Comparison of ENCODE assay signal across 9 cellular contexts in genomic region chr3:39291903-39292329, GRCh38. TPM values are rescaled to one million over a fixed set of nuclear protein-coding genes. Genes with fewer than 3 reads are reported as not detected.
DNase-seq lines count a peak whose midpoint lies in the region; TF ChIP-seq lines count a peak whose summit lies in the region.
"Had no signal": no experiment of that assay in that cellular context is flagged by ENCODE, and none has a peak within 500 bp of the region (broad histone marks: within the 10 kb centered on the region; RNA-seq: fewer than 3 reads in every experiment).

No MANE protein-coding gene starts in this region.

- peak; percentile 82 to 93 for TF ChIP-seq RAD21 in liver (IDR thresholded peaks at IDR 0.05)

- H3K9me3 ChIP-seq in colonic mucosa, result no peaks in the 10 kb centered on the region
- no peaks in the 10 kb centered on the region for H3K9me3 ChIP-seq in liver (ENCODE audit: control insufficient read depth in 4 of 4, low read length in 3 of 4)

- peaks cover 62% of the 10 kb centered on the region for H3K4me1 Mint-ChIP-seq in activated CD4-positive, alpha-beta T cell treated with anti-CD3 and anti-CD28 coated beads, Interleukin-2, amount 10 ng/mL, durations not matched to agents 7 days and 5 days

- peaks cover 2% of the 10 kb centered on the region for H3K9me3 Mint-ChIP-seq in activated CD4-positive, alpha-beta T cell treated with anti-CD3 and anti-CD28 coated beads, Interleukin-2, amount 10 ng/mL, durations not matched to agents 7 days and 5 days

- H3K27ac ChIP-seq in colonic mucosa, result no peak overlapping the region
- H3K27ac ChIP-seq in liver (ENCODE audit: low read depth in 1 of 2, low read length in 2 of 2), result peak overlapping the region; percentile 59 to 77

- CTCF ChIA-PET in activated CD4-positive, alpha-beta T cell treated with anti-CD3 and anti-CD28 coated beads, Interleukin-2, amount 10 ng/mL, durations not matched to agents 7 days and 5 days (lab: Charles Lee), result interaction anchor here (0.7 to 10.0 kb wide), 44 partner anchors 9 to 243 kb away, joined by 3 to 275 read pairs (median 4); partner anchors contain the start of genes CX3CR1, GORASP1, TTC21A and XIRP1

- H3K4me3 Mint-ChIP-seq in activated CD4-positive, alpha-beta T cell treated with anti-CD3 and anti-CD28 coated beads, Interleukin-2, amount 10 ng/mL, durations not matched to agents 7 days and 5 days, result no peak overlapping the region

- no peak overlapping the region for H3K9ac ChIP-seq in colonic mucosa (ENCODE audit: low read depth in 2 of 2, low read length in 2 of 2)
- H3K9ac ChIP-seq in liver (ENCODE audit: low read depth in 1 of 2, low read length in 2 of 2), result no peak overlapping the region

- H3K4me3 ChIP-seq in colonic mucosa, result no peak overlapping the region
- no peak overlapping the region for H3K4me3 ChIP-seq in liver (ENCODE audit: low read depth in 1 of 3, low read length in 3 of 3)

- 15% methylated on average over 5 of the region's 5 CpGs for WGBS in liver

- intact Hi-C loops in colonic mucosa (cut with DNase I), result loop anchor here (2.0 to 5.0 kb wide), 2 partner anchors 85 to 190 kb away; no protein-coding TSS in a partner anchor

- H3K27me3 ChIP-seq in colonic mucosa (no peaks in the 10 kb centered on the region), liver (ENCODE audit: control insufficient read depth in 4 of 4, insufficient read depth in 4 of 4, low read length in 3 of 4) (no peaks in the 10 kb centered on the region)

- H3K4me1 ChIP-seq in colonic mucosa (no peaks in the 10 kb centered on the region), liver (ENCODE audit: control insufficient read depth in 4 of 4, insufficient read depth in 4 of 4, low read length in 3 of 4) (peaks cover 11 to 48% (median 35%) of the 10 kb centered on the region in 4 donors)

- peak; percentile 48 for DNase-seq in NCI-H2196 (lab: John Stamatoyannopoulos, UW; ENCODE audit: unreplicated experiment)
- DNase-seq in NCI-H2196 treated with DMSO at 0.1 percent for 48 hours (lab: John Stamatoyannopoulos, UW; ENCODE audit: unreplicated experiment), result no peak
- peak; percentile 6 for DNase-seq in NCI-H446 treated with DMSO at 0.1 percent for 48 hours (lab: John Stamatoyannopoulos, UW)
- peak; percentile 79 for DNase-seq in activated CD4-positive, alpha-beta T cell treated with anti-CD3 and anti-CD28 coated beads, Interleukin-2, amount 10 ng/mL, durations not matched to agents 7 days and 5 days
- DNase-seq in colonic mucosa, result peak; percentile 85
- DNase-seq in stimulated activated CD8-positive, alpha-beta memory T cell treated with anti-CD3 and anti-CD28 coated beads, Interleukin-12 subunit alpha, Interleukin-12 subunit beta, amount 100 ng/mL, for 1 hour (ENCODE audit: low read depth), result peak; percentile 71
- DNase-seq in DMS153 (lab: John Stamatoyannopoulos, UW), result no peak

- H3K36me3 ChIP-seq in colonic mucosa (no peaks in the 10 kb centered on the region), liver (ENCODE audit: control insufficient read depth in 4 of 4, insufficient read depth in 3 of 4, low read depth in 1 of 4, low read length in 3 of 4) (no peaks in the 10 kb centered on the region)

- no peaks in the 10 kb centered on the region for H3K36me3 Mint-ChIP-seq in activated CD4-positive, alpha-beta T cell treated with anti-CD3 and anti-CD28 coated beads, Interleukin-2, amount 10 ng/mL, durations not matched to agents 7 days and 5 days (ENCODE audit: low read depth)

- H3K27me3 Mint-ChIP-seq in activated CD4-positive, alpha-beta T cell treated with anti-CD3 and anti-CD28 coated beads, Interleukin-2, amount 10 ng/mL, durations not matched to agents 7 days and 5 days, result no peaks in the 10 kb centered on the region

- TF ChIP-seq CTCF in colonic mucosa (IDR thresholded peaks at IDR 0.05) (peak; percentile 98), liver (IDR thresholded peaks at IDR 0.05; ENCODE audit: low read depth, low read length, missing input control) (peak; percentile 88)

- H3K27ac Mint-ChIP-seq in activated CD4-positive, alpha-beta T cell treated with anti-CD3 and anti-CD28 coated beads, Interleukin-2, amount 10 ng/mL, durations not matched to agents 7 days and 5 days, result peak overlapping the region; percentile 20

- POLR2A ChIA-PET in activated CD4-positive, alpha-beta T cell treated with anti-CD3 and anti-CD28 coated beads, Interleukin-2, amount 10 ng/mL, durations not matched to agents 7 days and 5 days (lab: Charles Lee), result interaction anchor here (1.0 kb wide), 1 partner anchor 86 kb away, joined by 5 read pairs; no protein-coding TSS in a partner anchor

TF ChIP-seq in liver, 16 proteins besides CTCF, POLR2A, EP300 and RAD21:
- peak; percentile 28 for TF ChIP-seq FOXA2 (IDR thresholded peaks at IDR 0.05)
- no peak for TF ChIP-seq MAX (IDR thresholded peaks at IDR 0.05)
- TF ChIP-seq HNF4G (IDR thresholded peaks at IDR 0.05), result no peak
- TF ChIP-seq HNF4A (conservative IDR thresholded peaks at IDR 0.05), result peak; percentile 54 to 56
- TF ChIP-seq SP1 (IDR thresholded peaks at IDR 0.05), result peak; percentile 53
- no peak for TF ChIP-seq TAF1 (conservative IDR thresholded peaks at IDR 0.05)
- no peak for TF ChIP-seq JUND (IDR thresholded peaks at IDR 0.05)
- TF ChIP-seq, protein P1, sequence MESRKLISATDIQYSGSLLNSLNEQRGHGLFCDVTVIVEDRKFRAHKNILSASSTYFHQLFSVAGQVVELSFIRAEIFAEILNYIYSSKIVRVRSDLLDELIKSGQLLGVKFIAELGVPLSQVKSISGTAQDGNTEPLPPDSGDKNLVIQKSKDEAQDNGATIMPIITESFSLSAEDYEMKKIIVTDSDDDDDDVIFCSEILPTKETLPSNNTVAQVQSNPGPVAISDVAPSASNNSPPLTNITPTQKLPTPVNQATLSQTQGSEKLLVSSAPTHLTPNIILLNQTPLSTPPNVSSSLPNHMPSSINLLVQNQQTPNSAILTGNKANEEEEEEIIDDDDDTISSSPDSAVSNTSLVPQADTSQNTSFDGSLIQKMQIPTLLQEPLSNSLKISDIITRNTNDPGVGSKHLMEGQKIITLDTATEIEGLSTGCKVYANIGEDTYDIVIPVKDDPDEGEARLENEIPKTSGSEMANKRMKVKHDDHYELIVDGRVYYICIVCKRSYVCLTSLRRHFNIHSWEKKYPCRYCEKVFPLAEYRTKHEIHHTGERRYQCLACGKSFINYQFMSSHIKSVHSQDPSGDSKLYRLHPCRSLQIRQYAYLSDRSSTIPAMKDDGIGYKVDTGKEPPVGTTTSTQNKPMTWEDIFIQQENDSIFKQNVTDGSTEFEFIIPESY (IDR thresholded peaks at IDR 0.05), result no peak
- no peak for TF ChIP-seq REST (IDR thresholded peaks at IDR 0.05)
- TF ChIP-seq EGR1 (IDR thresholded peaks at IDR 0.05; ENCODE audit: low read depth in 2 of 2), result no peak
- no peak for TF ChIP-seq FOXA1 (IDR thresholded peaks at IDR 0.05)
- TF ChIP-seq YY1 (IDR thresholded peaks at IDR 0.05), result no peak
- no peak for TF ChIP-seq ATF3 (IDR thresholded peaks at IDR 0.05)
- TF ChIP-seq RXRA (IDR thresholded peaks at IDR 0.05), result peak; percentile 84 to 89
- no peak for TF ChIP-seq NR2F2 (IDR thresholded peaks at IDR 0.05)
- no peak for TF ChIP-seq GABPA (IDR thresholded peaks at IDR 0.05 in 1 of 2, conservative IDR thresholded peaks at IDR 0.05 in 1 of 2)

RNA-seq across cellular contexts. Expression of gene CX3CR1, which starts 12.1 kb away (rescaled TPM):
- total RNA-seq in activated CD4-positive, alpha-beta T cell treated with anti-CD3 and anti-CD28 coated beads, Interleukin-2, amount 10 ng/mL, durations not matched to agents 7 days and 5 days, result 1 to 10 TPM in 1 of 2 experiments, under 1 TPM in 1; 0.60 to 1.5 TPM
- total RNA-seq in colonic mucosa, result under 1 TPM; 0.57 to 0.66 TPM
- total RNA-seq in liver, result 1 to 10 TPM in 1 of 2 donors, under 1 TPM in 1; 0.33 to 1.9 TPM
- polyA plus RNA-seq in liver, result under 1 TPM; 0.44 to 0.66 TPM
- total RNA-seq: pulmonary artery endothelial cell had no signal

RNA-seq across cellular contexts. Expression of gene CCR8, which starts 37.6 kb away (rescaled TPM):
- total RNA-seq in activated CD4-positive, alpha-beta T cell treated with anti-CD3 and anti-CD28 coated beads, Interleukin-2, amount 10 ng/mL, durations not matched to agents 7 days and 5 days, result 1 to 10 TPM in 1 of 2 experiments, under 1 TPM in 1; 0.74 to 1.9 TPM
- total RNA-seq in colonic mucosa (under 1 TPM; 0.29 to 0.47 TPM), liver (not detected)
- polyA plus RNA-seq in liver, result not detected
- total RNA-seq: pulmonary artery endothelial cell had no signal

Comparison
In these comparisons a context has a peak if more than half of its experiments do, and no peak if none do; other contexts are left out.
1. DNase-seq: peak in NCI-H2196 (single experiment), NCI-H446 treated with DMSO at 0.1 percent for 48 hours (single experiment), activated CD4-positive, alpha-beta T cell treated with anti-CD3 and anti-CD28 coated beads, Interleukin-2, amount 10 ng/mL, durations not matched to agents 7 days and 5 days (single experiment), colonic mucosa (single experiment) and stimulated activated CD8-positive, alpha-beta memory T cell treated with anti-CD3 and anti-CD28 coated beads, Interleukin-12 subunit alpha, Interleukin-12 subunit beta, amount 100 ng/mL, for 1 hour (single experiment); none in NCI-H2196 treated with DMSO at 0.1 percent for 48 hours (single experiment) and DMS153 (single experiment).